Comparison of ENCODE assay signal across 8 cellular contexts in genomic region chr20:45791668-45792512, GRCh38. TPM values are rescaled to one million over a fixed set of nuclear protein-coding genes. Genes with fewer than 3 reads are reported as not detected.
DNase-seq lines count a peak whose midpoint lies in the region; ATAC-seq and TF ChIP-seq lines count a peak whose summit lies in the region.

Gene DNTTIP1 (plus strand): TSS chr20:45791954. CDS start chr20:45792005, 51 bp downstream.
Gene WFDC3 (minus strand): TSS chr20:45791883. CDS start chr20:45789975, 1,908 bp downstream.

- no peaks in the 10 kb centered on the region for H3K4me1 ChIP-seq in colonic mucosa

- H3K4me3 ChIP-seq in AG10803 (ENCODE audit: low read length) (peak within 1 kb of the TSS; percentile 86), colonic mucosa (peak within 1 kb of the TSS; percentile 76)

- intact Hi-C loops in colonic mucosa (cut with DNase I) (no loop called here), left colon (cut with DNase I, micrococcal nuclease) (no loop called here)

- H3K9ac ChIP-seq in colonic mucosa (ENCODE audit: low read depth in 2 of 2, low read length in 2 of 2): peak within 1 kb of the TSS; percentile 94 to 96

- TF ChIP-seq CTCF in AG10803 (conservative IDR thresholded peaks at IDR 0.05; ENCODE audit: low read length): no peak; the same call in 1 of the 2 replicates
- no peak for TF ChIP-seq CTCF in colonic mucosa (IDR thresholded peaks at IDR 0.05)

- DNase-seq in AG10803 (ENCODE audit: low read depth) (peak; percentile 88), NCI-H460 (ENCODE audit: extremely low read depth, low read depth) (peak; percentile 90), colonic mucosa (peak; percentile 94), left colon (peak; percentile 94 to 96)
- peak; percentile 93 for DNase-seq in activated CD4-positive, alpha-beta T cell treated with anti-CD3 and anti-CD28 coated beads for 48 hours
- peak; percentile 77 to 86 (median 81) for DNase-seq in stimulated activated CD4-positive, alpha-beta T cell treated with anti-CD3 and anti-CD28 coated beads, Interleukin-1b, Interleukin-23, amount 100 ng/mL, for 24 hours (ENCODE audit: low read depth in 4 of 4, low spot score in 1 of 4)

- peaks cover 16% of the 10 kb centered on the region for H3K36me3 ChIP-seq in colonic mucosa

- peak; percentile 87 for ATAC-seq in GM19035 (IDR thresholded peaks at IDR 0.05; ENCODE audit: unreplicated experiment)
- peak; percentile 89 for ATAC-seq in HG03342 (IDR thresholded peaks at IDR 0.05; ENCODE audit: unreplicated experiment)
- peak; percentile 94 for ATAC-seq in left colon

- no peaks in the 10 kb centered on the region for H3K27me3 ChIP-seq in colonic mucosa

- H3K9me3 ChIP-seq in colonic mucosa: no peaks in the 10 kb centered on the region

- H3K27ac ChIP-seq in colonic mucosa: peak within 1 kb of the TSS; percentile 91

RNA-seq across cellular contexts. Expression of gene DNTTIP1, which starts in this region (rescaled TPM):
- 29.3 and 35.0 TPM in 2 replicates for total RNA-seq in NCI-H460 (2014; rRNA removed; shearing (Covaris generic))
- polyA plus RNA-seq in NCI-H460 (2014; cell fraction: nucleus; rRNA removed): 11.9 and 23.9 TPM in 2 replicates
- 10 to 100 TPM; 41.5 to 96.5 TPM for total RNA-seq in colonic mucosa
- 10 to 100 TPM; 50.9 to 60.5 TPM for total RNA-seq in left colon

RNA-seq across cellular contexts. Expression of gene WFDC3, which starts in this region (rescaled TPM):
- total RNA-seq in NCI-H460 (2014; rRNA removed; shearing (Covaris generic)): 0.40 and 0.58 TPM in 2 replicates
- polyA plus RNA-seq in NCI-H460 (2014; cell fraction: nucleus; rRNA removed): not detected in 2 replicates
- total RNA-seq in colonic mucosa (10 to 100 TPM in 1 of 2 donors, 1 to 10 TPM in 1; 2.5 to 15.6 TPM), left colon (1 to 10 TPM; 2.3 to 9.8 TPM)

Comparison
In these comparisons a context has a peak if more than half of its experiments do, and no peak if none do; other contexts are left out.
1. Peak in every context shown above with its lines: DNase-seq, ATAC-seq, H3K4me3 ChIP-seq and H3K27ac ChIP-seq.